In the genomic region with DNA sequence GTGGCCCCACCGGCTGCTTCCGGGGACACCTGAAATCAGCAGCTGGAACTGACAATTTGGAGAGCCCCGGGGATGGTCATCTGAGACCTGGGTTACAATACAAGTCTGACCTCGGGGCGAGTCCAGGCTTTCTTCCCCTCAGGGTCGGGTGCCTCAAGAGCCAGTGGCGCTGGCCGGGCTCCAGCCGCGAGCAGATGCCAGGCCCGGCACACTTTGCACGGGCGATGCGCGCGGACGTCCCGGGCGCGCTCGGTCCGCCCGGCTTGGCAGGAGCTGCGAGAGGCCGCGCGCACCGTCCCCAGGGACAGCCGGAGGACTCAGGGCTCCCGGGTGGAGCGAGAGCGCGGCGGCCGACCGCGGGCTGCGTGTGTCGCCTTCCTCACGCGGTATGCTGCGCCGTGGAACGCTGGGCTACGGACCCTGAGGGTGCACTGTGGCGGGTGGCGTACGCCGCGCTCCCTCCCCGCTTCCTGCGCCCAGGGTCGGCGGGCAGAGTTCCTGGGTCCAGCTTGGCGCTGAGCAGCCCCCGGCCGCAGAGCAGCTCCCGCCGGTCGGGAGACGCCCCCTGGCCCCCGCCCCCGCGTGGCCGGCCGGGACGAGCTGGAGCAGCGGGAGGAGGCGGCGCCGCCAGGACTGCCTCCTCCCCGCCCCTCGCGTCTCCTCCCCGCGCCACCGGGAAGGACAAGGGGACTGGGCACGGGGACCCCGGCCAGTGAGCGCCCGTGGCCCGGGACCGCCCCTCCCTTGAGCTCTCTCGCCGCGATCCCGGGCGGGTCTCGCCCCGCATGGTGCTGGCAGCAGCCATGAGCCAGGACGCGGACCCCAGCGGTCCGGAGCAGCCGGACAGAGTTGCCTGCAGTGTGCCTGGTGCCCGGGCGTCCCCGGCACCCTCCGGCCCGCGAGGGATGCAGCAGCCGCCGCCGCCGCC, we compare ENCODE assay signal across 8 cellular contexts. TPM values are rescaled to one million over a fixed set of nuclear protein-coding genes. Genes with fewer than 3 reads are reported as not detected.
DNase-seq lines count a peak whose midpoint lies in the region; ATAC-seq and TF ChIP-seq lines count a peak whose summit lies in the region.

A gene (plus strand): TSS at position 667 of the 928 bp plus-strand sequence. CDS start 119 bp downstream, at position 786.

- H4K20me1 ChIP-seq in PC-9 (ENCODE audit: insufficient read depth), result no peaks in the 10 kb centered on the region

- peak within 1 kb of the TSS; percentile 27; the same call in 1 of the 2 replicates for H2AFZ ChIP-seq in PC-9

- no peaks in the 10 kb centered on the region for H3F3A ChIP-seq in PC-9 (ENCODE audit: insufficient read depth, low read depth)

- WGBS in lower leg skin, 2 donors, result 0 to 3% methylated on average over 31 to 41 of the region's 105 CpGs

- no peak for ATAC-seq in HG03196 (IDR thresholded peaks at IDR 0.05; ENCODE audit: unreplicated experiment)

- H3K27me3 ChIP-seq in PC-9 (ENCODE audit: insufficient read depth, low read depth), result no peaks in the 10 kb centered on the region; the same call in 1 of the 2 replicates
- H3K27me3 ChIP-seq in brain microvascular endothelial cell (replicated peaks), result no peaks in the 10 kb centered on the region

- H3K27ac ChIP-seq in PC-9 (no peak within 1 kb of the TSS), brain microvascular endothelial cell (peak within 1 kb of the TSS; percentile 37)

- no peaks in the 10 kb centered on the region for H3K36me3 ChIP-seq in PC-9 (ENCODE audit: low read depth)
- H3K36me3 ChIP-seq in brain microvascular endothelial cell (replicated peaks), result no peaks in the 10 kb centered on the region

- CTCF ChIA-PET in PC-9 (lab: Charles Lee), result interaction anchor here (0.6 kb wide), 1 partner anchor 125 kb away, joined by 5 read pairs; no protein-coding TSS in a partner anchor

- H3K4me1 ChIP-seq in PC-9 (replicated peaks; ENCODE audit: insufficient read depth), result peaks cover 13% of the 10 kb centered on the region

- no peak for TF ChIP-seq POLR2A in lower leg skin (IDR thresholded peaks at IDR 0.05)

- H3K4me2 ChIP-seq in PC-9, result peak within 1 kb of the TSS; percentile 78

- no peaks in the 10 kb centered on the region for H3K79me2 ChIP-seq in PC-9 (ENCODE audit: low read depth)

- BruUV-seq in PC-9 (replicated peaks; lab: Mats Ljungman, UMichigan), result no TSS peak

- H3K9me2 ChIP-seq in PC-9 (ENCODE audit: insufficient read depth), result no peaks in the 10 kb centered on the region

- peak within 1 kb of the TSS; percentile 56 for H3K4me3 ChIP-seq in PC-9
- peak within 1 kb of the TSS; percentile 68 for H3K4me3 ChIP-seq in brain microvascular endothelial cell (ENCODE audit: low read depth, low read length)
- no peak within 1 kb of the TSS for H3K4me3 ChIP-seq in lower leg skin (ENCODE audit: low read depth, poor library complexity, severe bottlenecking)

- TF ChIP-seq CTCF in PC-9 (conservative IDR thresholded peaks at IDR 0.05) (no peak), brain microvascular endothelial cell (IDR thresholded peaks at IDR 0.05; ENCODE audit: low read depth, low read length, missing control alignments) (no peak), lower leg skin (IDR thresholded peaks at IDR 0.05) (no peak)

- no peaks in the 10 kb centered on the region for H3K9me3 ChIP-seq in PC-9 (ENCODE audit: insufficient read depth, low read depth)

- intact Hi-C loops in PC-9 (cut with micrococcal nuclease; ENCODE audit: unreplicated experiment) (no loop called here), lower leg skin (cut with DNase I; ENCODE audit: low total_unique reads) (no loop called here)

- POLR2A ChIA-PET in PC-9 (lab: Charles Lee; ENCODE audit: unreplicated experiment), result interaction anchor here (0.6 kb wide), 1 partner anchor 207 kb away, joined by 14 read pairs; no protein-coding TSS in a partner anchor

- in situ Hi-C loops in brain microvascular endothelial cell (cut with HindIII; ENCODE audit: low pct_ligation_motif_present, low sequenced_read_pairs), result no loop called here

- DNase-seq in activated gamma-delta T cell (lab: John Stamatoyannopoulos, UW) (peak; percentile 14), activated gamma-delta T cell treated with Interleukin-2 at 50 U/mL for 16 hours (no peak), PC-9 (no peak), brain microvascular endothelial cell (no peak), islet precursor cell (peak; percentile 79), lower leg skin (ENCODE audit: low spot score in 2 of 2) (no peak)
- peak; percentile 34 for DNase-seq in stimulated activated CD8-positive, alpha-beta memory T cell treated with anti-CD3 and anti-CD28 coated beads, Interleukin-4, amount 100 ng/mL, for 48 hours

RNA-seq across cellular contexts. Expression of the gene that starts here (rescaled TPM):
- total RNA-seq in PC-9 (2021), result 0.11 and 0.23 TPM in 2 replicates
- total RNA-seq in lower leg skin, result 1 to 10 TPM in 3 of 4 donors, under 1 TPM in 1; 0.66 to 6.2 (median 3.5) TPM

Comparison
In these comparisons a context has a peak if more than half of its experiments do, and no peak if none do; other contexts are left out.
1. DNase-seq: peak in activated gamma-delta T cell (single experiment), islet precursor cell (single experiment) and stimulated activated CD8-positive, alpha-beta memory T cell treated with anti-CD3 and anti-CD28 coated beads, Interleukin-4, amount 100 ng/mL, for 48 hours (single experiment); none in activated gamma-delta T cell treated with Interleukin-2 at 50 U/mL for 16 hours (single experiment), PC-9 (0 of 2), brain microvascular endothelial cell (single experiment) and lower leg skin (0 of 2).